ENCODE assay signal across 18 cellular contexts in the genomic region with DNA sequence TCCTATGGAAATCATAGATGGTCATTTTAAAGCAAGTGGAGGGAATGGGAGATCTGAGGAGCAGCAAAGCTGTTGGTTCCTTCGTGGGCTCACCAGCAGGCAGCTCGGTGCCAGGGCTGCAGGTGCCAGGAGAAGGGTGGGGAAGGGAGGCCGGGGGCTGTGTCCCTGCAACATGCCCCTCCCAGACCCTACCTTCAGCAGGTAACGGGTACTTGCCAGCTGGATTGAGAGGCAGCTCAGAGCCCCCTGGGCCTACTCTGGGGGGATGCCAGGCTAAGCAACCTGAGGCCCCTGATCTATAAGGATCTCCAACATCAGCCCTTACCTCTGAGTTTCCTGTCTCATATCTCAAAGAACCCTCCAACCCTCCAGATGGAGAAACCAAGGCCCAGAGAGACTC.
DNase-seq lines count a peak whose midpoint lies in the region; ATAC-seq, FAIRE-seq and TF ChIP-seq lines count a peak whose summit lies in the region.
"Had no signal": no experiment of that assay in that cellular context is flagged by ENCODE, and none has a peak within 500 bp of the region (broad histone marks: within the 10 kb centered on the region; RNA-seq: fewer than 3 reads in every experiment).

No MANE protein-coding gene starts in this region.

- intact Hi-C loops in lower lobe of right lung (cut with DNase I) = no loop called here

- H3K4me1 ChIP-seq in ACC112 (ENCODE audit: control insufficient read depth, insufficient read depth, low read length, unreplicated experiment) = peaks cover 35% of the 10 kb centered on the region
- H3K4me1 ChIP-seq in lower lobe of right lung = peaks cover 55% of the 10 kb centered on the region
- H3K4me1 ChIP-seq in small intestine (ENCODE audit: control insufficient read depth in 2 of 2, insufficient read depth in 1 of 2, low read depth in 1 of 2, low read length in 1 of 2) = peaks cover 0 to 3% of the 10 kb centered on the region in 2 donors

- ATAC-seq in lower lobe of right lung (no peak), HG02852 (IDR thresholded peaks at IDR 0.05; ENCODE audit: unreplicated experiment) (no peak), HG02759 (IDR thresholded peaks at IDR 0.05; ENCODE audit: unreplicated experiment) (no peak)
- ATAC-seq: effector memory CD8-positive, alpha-beta T cell had no signal

- 75 to 83% (median 77%) methylated on average over 4 of the region's 4 CpGs for WGBS in small intestine, 3 donors

- peak overlapping the region; percentile 57 for H3K27ac ChIP-seq in ACC112 (ENCODE audit: low read depth, low read length)
- peak overlapping the region; percentile 62 for H3K27ac ChIP-seq in lower lobe of right lung
- peak overlapping the region; percentile 8 to 52 for H3K27ac ChIP-seq in small intestine (ENCODE audit: low read depth in 1 of 2, low read length in 1 of 2)
- H3K27ac ChIP-seq: thoracic aorta had no signal

- peaks cover 27% of the 10 kb centered on the region for H3K79me2 ChIP-seq in ACC112 (ENCODE audit: control insufficient read depth, insufficient read depth, low read length, unreplicated experiment)

- no peaks in the 10 kb centered on the region for H3K36me3 ChIP-seq in ACC112 (ENCODE audit: insufficient read depth, low read length)
- no peaks in the 10 kb centered on the region for H3K36me3 ChIP-seq in lower lobe of right lung
- H3K36me3 ChIP-seq in small intestine (ENCODE audit: control insufficient read depth in 2 of 2, insufficient read depth in 2 of 2, low read length in 2 of 2) = no peaks in the 10 kb centered on the region
- H3K36me3 ChIP-seq: thoracic aorta had no signal

- no peak for TF ChIP-seq POLR2A in NB4 (IDR thresholded peaks at IDR 0.05; ENCODE audit: extremely low read depth, insufficient read length)

- H2AFZ ChIP-seq in ACC112 (ENCODE audit: low read length, unreplicated experiment) = no peak overlapping the region

- H3K4me3 ChIP-seq in ACC112 (ENCODE audit: low read depth, low read length) (no peak overlapping the region), NB4 (ENCODE audit: low read depth, low read length) (peak overlapping the region; percentile 70), lower lobe of right lung (no peak overlapping the region), small intestine (ENCODE audit: low read depth in 1 of 2, low read length in 2 of 2) (no peak overlapping the region)
- H3K4me3 ChIP-seq: thoracic aorta had no signal

- no peaks in the 10 kb centered on the region for H3K9me3 ChIP-seq in lower lobe of right lung
- H3K9me3 ChIP-seq in small intestine (ENCODE audit: control insufficient read depth, low read depth) = no peaks in the 10 kb centered on the region
- H3K9me3 ChIP-seq: thoracic aorta had no signal

- no peak for TF ChIP-seq CTCF in NB4 (IDR thresholded peaks at IDR 0.05; ENCODE audit: low read depth, low read length)
- TF ChIP-seq CTCF in lower lobe of right lung (IDR thresholded peaks at IDR 0.05) = no peak

- H3K27me3 ChIP-seq in ACC112 (ENCODE audit: insufficient read depth, low read length) = no peaks in the 10 kb centered on the region
- no peaks in the 10 kb centered on the region for H3K27me3 ChIP-seq in lower lobe of right lung (ENCODE audit: low read depth)
- no peaks in the 10 kb centered on the region for H3K27me3 ChIP-seq in small intestine (ENCODE audit: control insufficient read depth in 2 of 2, insufficient read depth in 2 of 2, low read length in 2 of 2)

- no peak for DNase-seq in NB4 (ENCODE audit: low read depth)
- no peak for DNase-seq in lower lobe of right lung
- no peak for DNase-seq in small intestine
- DNase-seq in T-helper 2 cell = no peak
- no peak for DNase-seq in kidney glomerular epithelial cell (lab: John Stamatoyannopoulos, UW)
- DNase-seq: activated CD4-positive, alpha-beta T cell treated with anti-CD3 and anti-CD28 coated beads, Interleukin-2, amount 50 U/mL, for 1 hour; activated naive CD4-positive, alpha-beta T cell treated with Interleukin-2 at 50 U/mL for 16 hours; CD8-positive, alpha-beta memory T cell; cerebellar nuclear complex; effector memory CD8-positive, alpha-beta T cell; NCI-H1048; stimulated activated CD4-positive, alpha-beta T cell treated with anti-CD3 and anti-CD28 coated beads, Interleukin-4, amount 100 ng/mL, for 4 hours had no signal

- no peak for FAIRE-seq in small intestine (lab: Jason Lieb, UNC)
- FAIRE-seq: GM18507, H1 had no signal
